31 cellular contexts compared by ENCODE assay signal in the genomic region with DNA sequence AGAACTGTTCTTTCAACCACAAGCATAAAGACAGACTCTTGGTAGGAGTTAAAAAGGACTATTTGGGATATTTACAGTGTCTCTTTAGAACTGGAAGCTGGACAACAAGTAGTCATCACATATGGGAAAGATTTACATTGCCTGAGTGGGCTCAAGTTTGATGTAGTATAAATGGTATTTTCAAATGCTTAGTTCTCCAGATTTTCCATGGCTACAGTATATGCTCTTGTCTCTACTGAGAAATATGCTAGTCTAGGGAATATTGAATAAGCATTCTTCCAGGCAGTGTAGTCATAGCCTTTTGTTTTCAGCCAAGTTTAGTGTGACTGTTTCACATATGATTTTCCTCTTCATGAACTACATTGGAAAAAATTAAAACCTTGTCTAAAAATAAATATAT.
DNase-seq lines count a peak whose midpoint lies in the region; ATAC-seq and TF ChIP-seq lines count a peak whose summit lies in the region.
"Had no signal": no experiment of that assay in that cellular context is flagged by ENCODE, and none has a peak within 500 bp of the region (broad histone marks: within the 10 kb centered on the region; RNA-seq: fewer than 3 reads in every experiment).

No MANE protein-coding gene starts in this region.

- CTCF ChIA-PET in activated CD8-positive, alpha-beta T cell treated with anti-CD3 and anti-CD28 coated beads for 36 hours (lab: Charles Lee) = no interaction called here

- ATAC-seq in activated CD8-positive, alpha-beta T cell treated with anti-CD3 and anti-CD28 coated beads for 36 hours = no peak
- ATAC-seq: A549; activated CD4-positive, alpha-beta T cell treated with anti-CD3 and anti-CD28 coated beads for 36 hours; gastrocnemius medialis; HepG2; lower lobe of right lung; T-helper 17 cell had no signal

- H3K4me3 ChIP-seq in adipocyte (ENCODE audit: low read length) (peak overlapping the region; percentile 15), fibroblast of mammary gland (ENCODE audit: control insufficient read depth, low read depth, low read length) (no peak overlapping the region), osteoblast (ENCODE audit: insufficient read depth, low read length) (no peak overlapping the region)
- H3K4me3 ChIP-seq: A549; BLaER1 treated with 17β-estradiol and CSF1 and Interleukin-3, amounts not matched to agents 10 nM and 100 nM; dorsolateral prefrontal cortex; gastrocnemius medialis; lower lobe of right lung; Peyer's patch; prostate gland; sigmoid colon; SJCRH30 had no signal

- POLR2A ChIA-PET in activated CD8-positive, alpha-beta T cell treated with anti-CD3 and anti-CD28 coated beads for 36 hours (lab: Charles Lee) = no interaction called here

- TF ChIP-seq CTCF in fibroblast of mammary gland (conservative IDR thresholded peaks at IDR 0.05; ENCODE audit: control insufficient read depth, insufficient read depth, low read depth, low read length) (no peak), osteoblast (IDR thresholded peaks at IDR 0.05; ENCODE audit: extremely low read depth, low read depth, low read length) (no peak)
- no peak for TF ChIP-seq CTCF in activated CD8-positive, alpha-beta T cell treated with anti-CD3 and anti-CD28 coated beads for 36 hours (IDR thresholded peaks at IDR 0.05)

- DNase-seq in AG08395 (ENCODE audit: low spot score) (peak; percentile 58), adipocyte (ENCODE audit: low read depth) (peak; percentile 60), fibroblast of mammary gland (ENCODE audit: low read depth) (peak; percentile 94), osteoblast (ENCODE audit: insufficient read length, low spot score, missing footprints) (no peak), kidney glomerular epithelial cell (lab: John Stamatoyannopoulos, UW) (no peak), cerebellum (ENCODE audit: low spot score) (no peak)
- no peak for DNase-seq in activated CD8-positive, alpha-beta T cell treated with anti-CD3 and anti-CD28 coated beads for 36 hours
- DNase-seq in activated CD8-positive, alpha-beta memory T cell treated with anti-CD3 and anti-CD28 coated beads, Interleukin-2, amount 50 U/mL, for 48 hours = no peak
- DNase-seq: activated CD4-positive, alpha-beta T cell treated with anti-CD3 and anti-CD28 coated beads for 36 hours; activated naive CD4-positive, alpha-beta T cell treated with Interleukin-2 at 50 U/mL for 16 hours; activated T-cell treated with anti-CD3 and anti-CD28 coated beads, Interleukin-2, amount 50 U/mL, for 48 hours; Caco-2; caudate nucleus; DND-41; dorsolateral prefrontal cortex; gastrocnemius medialis; islet precursor cell; lower lobe of right lung; NCI-H187; NCI-H526; Peyer's patch; sigmoid colon; SJCRH30; stimulated activated CD8-positive, alpha-beta memory T cell treated with anti-CD3 and anti-CD28 coated beads, Interleukin-4, amount 100 ng/mL, for 48 hours; T-helper 17 cell had no signal

- H3K27me3 Mint-ChIP-seq in activated CD8-positive, alpha-beta T cell treated with anti-CD3 and anti-CD28 coated beads for 36 hours = no peaks in the 10 kb centered on the region
- H3K27me3 Mint-ChIP-seq: activated CD4-positive, alpha-beta T cell treated with anti-CD3 and anti-CD28 coated beads for 36 hours; T-helper 17 cell; type B pancreatic cell had no signal

- no peaks in the 10 kb centered on the region for H4K20me1 ChIP-seq in osteoblast (ENCODE audit: insufficient read depth, low read length)
- H4K20me1 ChIP-seq: BLaER1 treated with 17β-estradiol and CSF1 and Interleukin-3, amounts not matched to agents 10 nM and 100 nM had no signal

- H3K4me1 ChIP-seq in adipocyte (ENCODE audit: control insufficient read depth, insufficient read depth, low read length) = peaks cover 93% of the 10 kb centered on the region
- H3K4me1 ChIP-seq in osteoblast (ENCODE audit: insufficient read depth, low read length) = peaks cover 67% of the 10 kb centered on the region
- H3K4me1 ChIP-seq: BLaER1 treated with 17β-estradiol and CSF1 and Interleukin-3, amounts not matched to agents 10 nM and 100 nM; Caco-2; gastrocnemius medialis; prostate gland had no signal

- peak overlapping the region; percentile 41 for H3K4me2 ChIP-seq in osteoblast (ENCODE audit: insufficient read depth, low read length)
- H3K4me2 ChIP-seq: A549; BLaER1 treated with 17β-estradiol and CSF1 and Interleukin-3, amounts not matched to agents 10 nM and 100 nM had no signal

- H3K9me3 ChIP-seq in adipocyte (ENCODE audit: control insufficient read depth, low read length) (no peaks in the 10 kb centered on the region), osteoblast (ENCODE audit: low read depth, low read length) (no peaks in the 10 kb centered on the region)
- H3K9me3 ChIP-seq: A549; BLaER1 treated with 17β-estradiol and CSF1 and Interleukin-3, amounts not matched to agents 10 nM and 100 nM; Caco-2; gastrocnemius medialis; lower lobe of right lung; Peyer's patch; prostate gland; sigmoid colon; SJCRH30 had no signal

- no peaks in the 10 kb centered on the region for H3K4me1 Mint-ChIP-seq in activated CD8-positive, alpha-beta T cell treated with anti-CD3 and anti-CD28 coated beads for 36 hours (ENCODE audit: low read depth)
- H3K4me1 Mint-ChIP-seq: activated CD4-positive, alpha-beta T cell treated with anti-CD3 and anti-CD28 coated beads for 36 hours; T-helper 17 cell had no signal

- peaks cover 78% of the 10 kb centered on the region for H3K79me2 ChIP-seq in osteoblast (ENCODE audit: insufficient read depth, low read length)

- H3K27ac ChIP-seq in osteoblast (ENCODE audit: low read depth, low read length) = peak overlapping the region; percentile 61
- H3K27ac ChIP-seq: A549; BLaER1 treated with 17β-estradiol and CSF1 and Interleukin-3, amounts not matched to agents 10 nM and 100 nM; dorsolateral prefrontal cortex; gastrocnemius medialis; HL-60; lower lobe of right lung; Peyer's patch; prostate gland; sigmoid colon; SJCRH30 had no signal

- intact Hi-C loops in activated CD8-positive, alpha-beta T cell treated with anti-CD3 and anti-CD28 coated beads for 36 hours (cut with micrococcal nuclease) = no loop called here

- H3K36me3 ChIP-seq in adipocyte (ENCODE audit: control insufficient read depth, insufficient read depth, low read length, severe bottlenecking) (no peaks in the 10 kb centered on the region), osteoblast (ENCODE audit: insufficient read depth, low read length) (no peaks in the 10 kb centered on the region)
- H3K36me3 ChIP-seq: BLaER1 treated with 17β-estradiol and CSF1 and Interleukin-3, amounts not matched to agents 10 nM and 100 nM; gastrocnemius medialis; lower lobe of right lung; Peyer's patch; prostate gland; sigmoid colon; SJCRH30 had no signal

- no peak overlapping the region for H3K27ac Mint-ChIP-seq in activated CD8-positive, alpha-beta T cell treated with anti-CD3 and anti-CD28 coated beads for 36 hours
- H3K27ac Mint-ChIP-seq: activated CD4-positive, alpha-beta T cell treated with anti-CD3 and anti-CD28 coated beads for 36 hours; T-helper 17 cell; type B pancreatic cell had no signal

- no peak overlapping the region for H2AFZ ChIP-seq in osteoblast (ENCODE audit: low read length)

- no peaks in the 10 kb centered on the region for H3K27me3 ChIP-seq in adipocyte (replicated peaks; ENCODE audit: control insufficient read depth, insufficient read depth, low read length)
- no peaks in the 10 kb centered on the region for H3K27me3 ChIP-seq in osteoblast (ENCODE audit: insufficient read depth, low read length)
- H3K27me3 ChIP-seq: BLaER1 treated with 17β-estradiol and CSF1 and Interleukin-3, amounts not matched to agents 10 nM and 100 nM; dorsolateral prefrontal cortex; gastrocnemius medialis; Peyer's patch; sigmoid colon; SJCRH30 had no signal

- no peak overlapping the region for H3K4me3 Mint-ChIP-seq in activated CD8-positive, alpha-beta T cell treated with anti-CD3 and anti-CD28 coated beads for 36 hours
- H3K4me3 Mint-ChIP-seq: activated CD4-positive, alpha-beta T cell treated with anti-CD3 and anti-CD28 coated beads for 36 hours; T-helper 17 cell; type B pancreatic cell had no signal

- peak overlapping the region; percentile 75 for H3K9ac ChIP-seq in adipocyte (ENCODE audit: low read length)
- H3K9ac ChIP-seq: BLaER1 treated with 17β-estradiol and CSF1 and Interleukin-3, amounts not matched to agents 10 nM and 100 nM had no signal

- H3K9me3 Mint-ChIP-seq in activated CD8-positive, alpha-beta T cell treated with anti-CD3 and anti-CD28 coated beads for 36 hours = no peaks in the 10 kb centered on the region
- H3K9me3 Mint-ChIP-seq: type B pancreatic cell had no signal

- no peaks in the 10 kb centered on the region for H3K36me3 Mint-ChIP-seq in activated CD8-positive, alpha-beta T cell treated with anti-CD3 and anti-CD28 coated beads for 36 hours (ENCODE audit: low read depth)
- H3K36me3 Mint-ChIP-seq: type B pancreatic cell had no signal

Comparison
In these comparisons a context has a peak if more than half of its experiments do, and no peak if none do; other contexts are left out.
1. DNase-seq: peak in AG08395 (single experiment), adipocyte (single experiment) and fibroblast of mammary gland (single experiment); none in osteoblast (single experiment), activated CD8-positive, alpha-beta T cell treated with anti-CD3 and anti-CD28 coated beads for 36 hours (single experiment), kidney glomerular epithelial cell (single experiment), activated CD8-positive, alpha-beta memory T cell treated with anti-CD3 and anti-CD28 coated beads, Interleukin-2, amount 50 U/mL, for 48 hours (single experiment) and cerebellum (single experiment).